27 cellular contexts compared by ENCODE assay signal in the genomic region with DNA sequence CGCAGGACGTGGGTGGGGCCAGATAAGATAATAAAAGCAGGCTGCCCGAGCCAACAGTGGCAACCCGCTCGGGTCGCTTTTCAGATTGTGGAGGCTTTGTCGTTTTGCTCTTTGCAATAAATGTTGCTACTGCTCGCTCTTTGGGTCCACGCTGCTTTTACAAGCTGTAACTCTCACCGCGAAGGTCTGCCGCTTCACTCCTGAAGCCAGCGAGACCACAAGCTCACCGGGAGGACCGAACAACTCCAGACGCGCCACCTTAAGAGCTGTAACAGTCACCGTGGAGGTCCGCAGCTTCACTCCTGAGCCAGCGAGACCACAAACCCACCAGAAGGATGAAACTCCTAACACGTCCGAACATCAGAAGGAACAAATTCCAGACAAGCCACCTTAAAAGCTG.
"Had no signal": no experiment of that assay in that cellular context is flagged by ENCODE, and none has a peak within 500 bp of the region (broad histone marks: within the 10 kb centered on the region; RNA-seq: fewer than 3 reads in every experiment).

No MANE protein-coding gene starts in this region.

- H3K9me3 ChIP-seq: colonic mucosa, esophagus squamous epithelium, gastrocnemius medialis, lower lobe of right lung, mucosa of descending colon had no signal

- H3K27ac ChIP-seq: colonic mucosa, epithelial cell of prostate, esophagus squamous epithelium, gastrocnemius medialis, heart right ventricle, left lung, lower lobe of right lung had no signal

- H3K36me3 ChIP-seq: colonic mucosa, esophagus squamous epithelium, gastrocnemius medialis, heart right ventricle, left lung, lower lobe of right lung had no signal

- H3K4me1 ChIP-seq: colonic mucosa, esophagus squamous epithelium, gastrocnemius medialis, heart right ventricle, left lung, lower lobe of right lung had no signal

- FAIRE-seq: endometrium, islet of Langerhans, keratinocyte had no signal

- H3K4me3 ChIP-seq: colonic mucosa, esophagus squamous epithelium, gastrocnemius medialis, heart right ventricle, left lung, lower lobe of right lung, mucosa of descending colon had no signal

- H3K27me3 Mint-ChIP-seq: dendritic cell treated with granulocyte-macrophage colony-stimulating factor and Interleukin-4, amounts not matched to agents 40 ng/mL and 50 ng/mL, for 4 days; effector memory CD8-positive, alpha-beta T cell had no signal

- H3K4me3 Mint-ChIP-seq: dendritic cell treated with granulocyte-macrophage colony-stimulating factor and Interleukin-4, amounts not matched to agents 40 ng/mL and 50 ng/mL, for 4 days; effector memory CD8-positive, alpha-beta T cell; endodermal cell; mesothelial cell of epicardium had no signal

- H3K27me3 ChIP-seq: colonic mucosa, esophagus squamous epithelium, gastrocnemius medialis, heart right ventricle, left lung had no signal

- DNase-seq: colonic mucosa; cortex of kidney; effector CD8-positive, alpha-beta T cell; effector memory CD8-positive, alpha-beta T cell; endodermal cell; erythroblast; esophagus squamous epithelium; foreskin fibroblast; foreskin melanocyte; gastrocnemius medialis; glutamatergic neuron; head of caudate nucleus; heart right ventricle; hippocampal formation; left cardiac atrium; left ventricle myocardium superior; lower lobe of right lung; mesenchymal stem cell had no signal

- H3K4me1 Mint-ChIP-seq: endodermal cell, mesothelial cell of epicardium had no signal

- H3K27ac Mint-ChIP-seq: dendritic cell treated with granulocyte-macrophage colony-stimulating factor and Interleukin-4, amounts not matched to agents 40 ng/mL and 50 ng/mL, for 4 days; effector memory CD8-positive, alpha-beta T cell; endodermal cell; mesothelial cell of epicardium had no signal

- ATAC-seq: effector memory CD8-positive, alpha-beta T cell; esophagus mucosa; gastrocnemius medialis; heart right ventricle; left cardiac atrium; left lung; left ventricle myocardium superior; lower lobe of right lung; mucosa of descending colon had no signal
